In genomic region chr1:17669305-17669704, GRCh38 we compare ENCODE assay signal across 1 cellular context.
TF ChIP-seq lines count a peak whose summit lies in the region.

No MANE protein-coding gene starts in this region.

TF ChIP-seq in K562, 482 proteins besides CTCF, POLR2A, EP300 and RAD21 (continued from another document):
- TF ChIP-seq ZNF318 (IDR thresholded peaks at IDR 0.05; ENCODE audit: borderline replicate concordance in 1 of 2, low read depth in 1 of 2): no peak
- no peak for TF ChIP-seq RERE (CRISPR knock-in tag; IDR thresholded peaks at IDR 0.05; ENCODE audit: borderline replicate concordance)
- no peak for TF ChIP-seq MAFF (IDR thresholded peaks at IDR 0.05; ENCODE audit: low read length)
- no peak for TF ChIP-seq TAF15 (IDR thresholded peaks at IDR 0.05; ENCODE audit: low read depth, low read length)
- no peak for TF ChIP-seq ZNF609 (CRISPR knock-in tag; IDR thresholded peaks at IDR 0.05; ENCODE audit: borderline replicate concordance)
- no peak for TF ChIP-seq GTF2F1 (IDR thresholded peaks at IDR 0.05; ENCODE audit: low read depth, low read length)
- no peak for TF ChIP-seq DEAF1 (CRISPR knock-in tag; IDR thresholded peaks at IDR 0.05)
- TF ChIP-seq STAT5B (CRISPR knock-in tag; IDR thresholded peaks at IDR 0.05): no peak
- TF ChIP-seq BCOR (IDR thresholded peaks at IDR 0.05): peak; percentile 88
- no peak for TF ChIP-seq NBN (IDR thresholded peaks at IDR 0.05; ENCODE audit: low read depth)
- TF ChIP-seq POLR2G (IDR thresholded peaks at IDR 0.05; ENCODE audit: low read depth, low read length): no peak
- no peak for TF ChIP-seq PHF21A (IDR thresholded peaks at IDR 0.05; ENCODE audit: borderline replicate concordance, low read depth)
- no peak for TF ChIP-seq XRCC4 (IDR thresholded peaks at IDR 0.05; ENCODE audit: extremely low read depth, insufficient read depth, insufficient read length)
- no peak for TF ChIP-seq CEBPB (tag; IDR thresholded peaks at IDR 0.05)
- no peak for TF ChIP-seq THRA (IDR thresholded peaks at IDR 0.05)
- TF ChIP-seq ADNP (tag; IDR thresholded peaks at IDR 0.05): peak; percentile 52; the same call in 1 of the 2 replicates
- no peak for TF ChIP-seq ZNF639 (CRISPR knock-in tag; conservative IDR thresholded peaks at IDR 0.05 in 1 of 2, IDR thresholded peaks at IDR 0.05 in 1 of 2)
- no peak for TF ChIP-seq KAT7 (CRISPR knock-in tag; IDR thresholded peaks at IDR 0.05; ENCODE audit: borderline replicate concordance)
- TF ChIP-seq ELF1 (tag; IDR thresholded peaks at IDR 0.05): no peak
